Comparison of ENCODE assay signal across 16 cellular contexts in genomic region chr16:5850632-5851175, GRCh38.
DNase-seq lines count a peak whose midpoint lies in the region; ATAC-seq and TF ChIP-seq lines count a peak whose summit lies in the region.
"Had no signal": no experiment of that assay in that cellular context is flagged by ENCODE, and none has a peak within 500 bp of the region (broad histone marks: within the 10 kb centered on the region; RNA-seq: fewer than 3 reads in every experiment).

No MANE protein-coding gene starts in this region.

- H3K36me3 Mint-ChIP-seq in osteocyte (ENCODE audit: unreplicated experiment): no peaks in the 10 kb centered on the region
- H3K36me3 Mint-ChIP-seq: CD8-positive, alpha-beta T cell had no signal

- peaks cover 30% of the 10 kb centered on the region for H3F3A ChIP-seq in MM.1S (ENCODE audit: insufficient read depth, low read length)

- H3K4me1 ChIP-seq in MM.1S (ENCODE audit: low read length) (peaks cover 42% of the 10 kb centered on the region), RWPE2 (ENCODE audit: insufficient read depth, poor library complexity, severe bottlenecking) (peaks cover 7% of the 10 kb centered on the region), ascending aorta (no peaks in the 10 kb centered on the region)
- H3K4me1 ChIP-seq: BLaER1 treated with 17β-estradiol and CSF1 and Interleukin-3, amounts not matched to agents 10 nM and 100 nM had no signal

- H4K20me1 ChIP-seq in MM.1S (ENCODE audit: insufficient read depth, low read length): no peaks in the 10 kb centered on the region
- H4K20me1 ChIP-seq: BLaER1 treated with 17β-estradiol and CSF1 and Interleukin-3, amounts not matched to agents 10 nM and 100 nM had no signal

- peaks cover 28% of the 10 kb centered on the region for H3K9me3 Mint-ChIP-seq in osteocyte (ENCODE audit: unreplicated experiment)
- H3K9me3 Mint-ChIP-seq: H9 had no signal

- H3K4me3 ChIP-seq in MM.1S (ENCODE audit: low read length) (peak overlapping the region; percentile 35), RWPE2 (ENCODE audit: severe bottlenecking) (no peak overlapping the region), ascending aorta (no peak overlapping the region)
- H3K4me3 ChIP-seq: BLaER1 treated with 17β-estradiol and CSF1 and Interleukin-3, amounts not matched to agents 10 nM and 100 nM had no signal

- H3K27me3 ChIP-seq in MM.1S (replicated peaks; ENCODE audit: insufficient read depth, low read length): no peaks in the 10 kb centered on the region
- H3K27me3 ChIP-seq in RWPE2 (ENCODE audit: insufficient read depth, poor library complexity, severe bottlenecking): no peaks in the 10 kb centered on the region
- H3K27me3 ChIP-seq in ascending aorta: no peaks in the 10 kb centered on the region
- H3K27me3 ChIP-seq: BLaER1 treated with 17β-estradiol and CSF1 and Interleukin-3, amounts not matched to agents 10 nM and 100 nM had no signal

- no peaks in the 10 kb centered on the region for H3K9me2 ChIP-seq in MM.1S (replicated peaks; ENCODE audit: insufficient read depth, low read length)

- in situ Hi-C loops in G401 (cut with HindIII; ENCODE audit: low sequenced_read_pairs): no loop called here

- H3K4me2 ChIP-seq in MM.1S (ENCODE audit: low read depth, low read length): peak overlapping the region; percentile 76
- H3K4me2 ChIP-seq: BLaER1 treated with 17β-estradiol and CSF1 and Interleukin-3, amounts not matched to agents 10 nM and 100 nM had no signal

- peak; percentile 89 for DNase-seq in G401 (ENCODE audit: low spot score)
- DNase-seq in MM.1S: peak; percentile 63
- DNase-seq in RWPE2 (ENCODE audit: low spot score): no peak
- DNase-seq in cerebellum (ENCODE audit: low spot score): peak; percentile 59
- DNase-seq in activated T-cell treated with anti-CD3 and anti-CD28 coated beads, Interleukin-2, amount 50 U/mL, for 1 hour: no peak
- DNase-seq in osteocyte (ENCODE audit: extremely low spot score, unreplicated experiment): no peak
- DNase-seq in ascending aorta (ENCODE audit: low spot score in 2 of 2): no peak
- no peak for DNase-seq in islet precursor cell
- DNase-seq: CD8-positive, alpha-beta T cell; COR-L47; GDM1; GOT3; H9; IMR-90 had no signal

- H3K9me3 ChIP-seq in MM.1S (replicated peaks; ENCODE audit: insufficient read depth, low read length) (no peaks in the 10 kb centered on the region), RWPE2 (ENCODE audit: severe bottlenecking) (peaks cover 3% of the 10 kb centered on the region), ascending aorta (no peaks in the 10 kb centered on the region)
- H3K9me3 ChIP-seq: BLaER1 treated with 17β-estradiol and CSF1 and Interleukin-3, amounts not matched to agents 10 nM and 100 nM had no signal

- H3K27ac ChIP-seq in MM.1S (ENCODE audit: low read length) (peak overlapping the region; percentile 86), RWPE2 (ENCODE audit: poor library complexity, severe bottlenecking) (peak overlapping the region; percentile 61), ascending aorta (no peak overlapping the region)
- H3K27ac ChIP-seq: BLaER1 treated with 17β-estradiol and CSF1 and Interleukin-3, amounts not matched to agents 10 nM and 100 nM had no signal

- intact Hi-C loops in ascending aorta (cut with DNase I): no loop called here

- H3K9ac ChIP-seq in MM.1S (ENCODE audit: low read length): peak overlapping the region; percentile 42
- H3K9ac ChIP-seq: BLaER1 treated with 17β-estradiol and CSF1 and Interleukin-3, amounts not matched to agents 10 nM and 100 nM had no signal

- ATAC-seq in RWPE2 (ENCODE audit: low read depth): no peak
- ATAC-seq: CD8-positive, alpha-beta T cell had no signal

- H3K36me3 ChIP-seq in MM.1S (replicated peaks; ENCODE audit: insufficient read depth, low read length) (no peaks in the 10 kb centered on the region), RWPE2 (ENCODE audit: low read depth) (no peaks in the 10 kb centered on the region), ascending aorta (no peaks in the 10 kb centered on the region)
- H3K36me3 ChIP-seq: BLaER1 treated with 17β-estradiol and CSF1 and Interleukin-3, amounts not matched to agents 10 nM and 100 nM had no signal

- H3K27ac Mint-ChIP-seq in osteocyte (ENCODE audit: unreplicated experiment): no peak overlapping the region
- H3K27ac Mint-ChIP-seq: B cell; CD8-positive, alpha-beta T cell; H9 had no signal

- H3K27me3 Mint-ChIP-seq in osteocyte (ENCODE audit: unreplicated experiment): no peaks in the 10 kb centered on the region
- H3K27me3 Mint-ChIP-seq: B cell had no signal

- TF ChIP-seq CTCF in MM.1S (IDR thresholded peaks at IDR 0.05; ENCODE audit: low read length) (no peak), RWPE2 (IDR thresholded peaks at IDR 0.05; ENCODE audit: poor library complexity, severe bottlenecking) (no peak), osteocyte (IDR thresholded peaks at IDR 0.05) (no peak), ascending aorta (IDR thresholded peaks at IDR 0.05) (no peak)

- peak overlapping the region; percentile 47 for H2AFZ ChIP-seq in MM.1S (ENCODE audit: low read length)

- no peaks in the 10 kb centered on the region for H3K79me2 ChIP-seq in MM.1S (ENCODE audit: low read length)

- no peak overlapping the region for H3K4me3 Mint-ChIP-seq in osteocyte (ENCODE audit: unreplicated experiment)
- H3K4me3 Mint-ChIP-seq: B cell; CD8-positive, alpha-beta T cell; H9 had no signal

- H3K4me1 Mint-ChIP-seq in osteocyte (ENCODE audit: unreplicated experiment): no peaks in the 10 kb centered on the region
- H3K4me1 Mint-ChIP-seq: B cell had no signal

Comparison
In these comparisons a context has a peak if more than half of its experiments do, and no peak if none do; other contexts are left out.
1. DNase-seq: peak in G401 (single experiment), MM.1S (single experiment) and cerebellum (single experiment); none in RWPE2 (single experiment), activated T-cell treated with anti-CD3 and anti-CD28 coated beads, Interleukin-2, amount 50 U/mL, for 1 hour (single experiment), osteocyte (single experiment), ascending aorta (0 of 2) and islet precursor cell (single experiment).
2. H3K27ac ChIP-seq: peak in MM.1S (single experiment) and RWPE2 (single experiment); none in ascending aorta (0 of 2).